In the genomic region with DNA sequence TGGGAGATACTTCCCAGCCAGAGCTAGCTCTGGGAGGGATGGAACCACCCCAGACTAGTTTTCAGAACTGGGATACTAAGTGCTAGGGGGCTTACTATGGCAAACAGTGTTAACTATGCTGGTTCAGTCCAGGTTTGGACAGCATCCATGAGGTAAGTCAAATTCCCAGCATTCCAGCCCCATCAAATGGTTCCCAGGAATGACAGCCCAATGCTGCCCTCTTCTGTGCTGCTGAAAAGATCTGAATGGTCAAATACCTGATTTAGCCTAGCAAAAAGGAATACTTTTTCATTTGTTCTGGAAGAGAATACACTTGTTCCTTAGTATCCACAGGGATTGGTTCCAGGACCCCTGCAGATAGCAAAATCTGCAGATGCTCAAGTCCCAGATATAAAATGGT, we compare ENCODE assay signal across 7 cellular contexts.
DNase-seq lines count a peak whose midpoint lies in the region; ATAC-seq and TF ChIP-seq lines count a peak whose summit lies in the region.

No MANE protein-coding gene starts in this region.

- no peaks in the 10 kb centered on the region for H3K36me3 ChIP-seq in OCI-LY3 (replicated peaks; ENCODE audit: low read depth, low read length)
- no peaks in the 10 kb centered on the region for H3K36me3 ChIP-seq in fibroblast of lung (ENCODE audit: control insufficient read depth, insufficient read depth, low read length)
- H3K36me3 ChIP-seq in trophoblast cell (ENCODE audit: control insufficient read depth in 1 of 2, insufficient read depth in 2 of 2, low read length in 2 of 2): no peaks in the 10 kb centered on the region

- H3K79me2 ChIP-seq in OCI-LY3 (ENCODE audit: low read length) (no peaks in the 10 kb centered on the region), fibroblast of lung (ENCODE audit: control insufficient read depth, insufficient read depth, low read length) (no peaks in the 10 kb centered on the region), trophoblast cell (ENCODE audit: control insufficient read depth, insufficient read depth, low read length, poor library complexity) (no peaks in the 10 kb centered on the region)

- ATAC-seq in GM21619 (IDR thresholded peaks at IDR 0.05; ENCODE audit: unreplicated experiment) (no peak), GM18861 (IDR thresholded peaks at IDR 0.05; ENCODE audit: unreplicated experiment) (no peak)

- H3K4me2 ChIP-seq in OCI-LY3 (ENCODE audit: low read length) (no peak overlapping the region), fibroblast of lung (ENCODE audit: extremely low read depth, insufficient read depth, low read length) (no peak overlapping the region), trophoblast cell (ENCODE audit: low read length) (no peak overlapping the region)

- H3K79me1 ChIP-seq in trophoblast cell (ENCODE audit: low read length): no peaks in the 10 kb centered on the region

- peaks cover 2% of the 10 kb centered on the region for H3K4me1 ChIP-seq in OCI-LY3 (ENCODE audit: low read length)
- peaks cover 2% of the 10 kb centered on the region for H3K4me1 ChIP-seq in fibroblast of lung (ENCODE audit: control insufficient read depth, extremely low read depth, insufficient read depth, low read length)
- no peaks in the 10 kb centered on the region for H3K4me1 ChIP-seq in trophoblast cell (ENCODE audit: control insufficient read depth in 1 of 2, insufficient read depth in 2 of 2, low read length in 2 of 2)

- no peaks in the 10 kb centered on the region for H3K9me3 ChIP-seq in OCI-LY3 (ENCODE audit: insufficient read depth, low read length)
- H3K9me3 ChIP-seq in fibroblast of lung (ENCODE audit: control insufficient read depth, insufficient read depth, low read depth, low read length): no peaks in the 10 kb centered on the region
- no peaks in the 10 kb centered on the region for H3K9me3 ChIP-seq in trophoblast cell (ENCODE audit: insufficient read depth, low read depth, low read length)

- H3K18ac ChIP-seq in trophoblast cell (ENCODE audit: low read length): no peak overlapping the region

- H2BK12ac ChIP-seq in trophoblast cell (ENCODE audit: low read length): no peak overlapping the region

- in situ Hi-C loops in GM13976 (cut with MboI; ENCODE audit: low sequenced_read_pairs, unreplicated experiment): loop anchor here (25.0 kb wide), 1 partner anchor 186 kb away; no protein-coding TSS in a partner anchor

- TF ChIP-seq CTCF in GM13976 (IDR thresholded peaks at IDR 0.05; ENCODE audit: borderline replicate concordance, control extremely low read depth, extremely low read depth, insufficient read depth, missing control alignments) (peak; percentile 36), OCI-LY3 (IDR thresholded peaks at IDR 0.05; ENCODE audit: low read depth, low read length) (peak; percentile 10; the same call in 1 of the 2 replicates), fibroblast of lung (conservative IDR thresholded peaks at IDR 0.05 in 1 of 2, IDR thresholded peaks at IDR 0.05 in 1 of 2; ENCODE audit: low read depth in 1 of 2, low read length in 2 of 2) (peak; percentile 24 to 29)

- H4K12ac ChIP-seq in trophoblast cell (ENCODE audit: low read depth, low read length): no peak overlapping the region

- no peak overlapping the region for H3K4ac ChIP-seq in trophoblast cell (ENCODE audit: low read depth, low read length)

- H2AFZ ChIP-seq in OCI-LY3 (ENCODE audit: low read depth, low read length): no peak overlapping the region
- no peak overlapping the region for H2AFZ ChIP-seq in fibroblast of lung (ENCODE audit: low read length)
- H2AFZ ChIP-seq in trophoblast cell (ENCODE audit: insufficient read depth, low read length, poor library complexity): no peak overlapping the region

- no peak overlapping the region for H2BK120ac ChIP-seq in trophoblast cell (ENCODE audit: insufficient read depth, low read length, poor library complexity)

- H3K14ac ChIP-seq in trophoblast cell (ENCODE audit: low read length): no peak overlapping the region

- H3K27ac ChIP-seq in OCI-LY3 (ENCODE audit: low read length): no peak overlapping the region
- H3K27ac ChIP-seq in fibroblast of lung (ENCODE audit: insufficient read depth, low read length): no peak overlapping the region
- H3K27ac ChIP-seq in trophoblast cell (ENCODE audit: low read depth, low read length): no peak overlapping the region

- no peak overlapping the region for H2BK5ac ChIP-seq in trophoblast cell (ENCODE audit: low read depth, low read length, poor library complexity)

- H3K27me3 ChIP-seq in OCI-LY3 (ENCODE audit: low read depth, low read length) (peaks cover 8% of the 10 kb centered on the region; the same call in 1 of the 2 replicates), fibroblast of lung (ENCODE audit: control insufficient read depth, insufficient read depth, low read length) (no peaks in the 10 kb centered on the region), trophoblast cell (ENCODE audit: insufficient read depth, low read length) (no peaks in the 10 kb centered on the region)

- no peaks in the 10 kb centered on the region for H4K20me1 ChIP-seq in OCI-LY3 (ENCODE audit: insufficient read depth, low read length)
- no peaks in the 10 kb centered on the region for H4K20me1 ChIP-seq in fibroblast of lung (ENCODE audit: control insufficient read depth, extremely low read depth, insufficient read depth, low read length)

- no peak overlapping the region for H4K91ac ChIP-seq in trophoblast cell (ENCODE audit: low read depth, low read length)

- no peak overlapping the region for H3K9ac ChIP-seq in OCI-LY3 (ENCODE audit: low read length)
- no peak overlapping the region for H3K9ac ChIP-seq in fibroblast of lung (ENCODE audit: insufficient read depth, low read length)
- H3K9ac ChIP-seq in trophoblast cell (ENCODE audit: low read length): no peak overlapping the region

- no peak for DNase-seq in GM13976 (ENCODE audit: low spot score)
- peak in 1 of 2 donors; percentile 63 for DNase-seq in fibroblast of lung (ENCODE audit: low read depth in 2 of 2)
- peak; percentile 38 to 74 for DNase-seq in trophoblast cell
- DNase-seq in NCI-H1436 (lab: John Stamatoyannopoulos, UW): no peak

- H4K8ac ChIP-seq in trophoblast cell (ENCODE audit: low read depth, low read length): no peak overlapping the region

- no peak overlapping the region for H2AK5ac ChIP-seq in trophoblast cell (ENCODE audit: low read length)

- no peak overlapping the region for H3K4me3 ChIP-seq in OCI-LY3 (ENCODE audit: low read length)
- no peak overlapping the region for H3K4me3 ChIP-seq in fibroblast of lung (replicated peaks in 1 of 4; ENCODE audit: control extremely low read depth in 1 of 4, insufficient read depth in 1 of 4, low read depth in 3 of 4, low read length in 4 of 4)
- no peak overlapping the region for H3K4me3 ChIP-seq in trophoblast cell (ENCODE audit: low read depth, low read length)

- no peak overlapping the region for H3K23ac ChIP-seq in trophoblast cell (ENCODE audit: low read length)

Comparison
In these comparisons a context has a peak if more than half of its experiments do, and no peak if none do; other contexts are left out.
1. DNase-seq: peak in trophoblast cell (2 of 2); none in GM13976 (single experiment) and NCI-H1436 (single experiment).
2. Peak in every context shown above with its lines, with median percentiles within 50 percentile points of each other: CTCF ChIP-seq.